1 cellular context compared by ENCODE assay signal in genomic region chr5:158770506-158770905, GRCh38.
TF ChIP-seq lines count a peak whose summit lies in the region.

No MANE protein-coding gene starts in this region.

TF ChIP-seq in Ishikawa, 13 proteins besides CTCF, POLR2A, EP300 and RAD21 (continued from another document):
- TF ChIP-seq EGR1 (IDR thresholded peaks at IDR 0.05) (no peak), FOXM1 (IDR thresholded peaks at IDR 0.05; ENCODE audit: borderline replicate concordance, low read depth) (no peak), NFIC (IDR thresholded peaks at IDR 0.05) (no peak), USF1 (IDR thresholded peaks at IDR 0.05) (no peak), TEAD4 (IDR thresholded peaks at IDR 0.05) (no peak), TAF1 (IDR thresholded peaks at IDR 0.05; ENCODE audit: low read depth) (no peak)
